8 cellular contexts compared by ENCODE assay signal in genomic region chr22:46071451-46072029, GRCh38.
DNase-seq lines count a peak whose midpoint lies in the region; ATAC-seq, FAIRE-seq and TF ChIP-seq lines count a peak whose summit lies in the region.

No MANE protein-coding gene starts in this region.

- H3K27ac ChIP-seq in foreskin keratinocyte, result peak overlapping the region; percentile 83
- peak overlapping the region; percentile 96 to 98 for H3K27ac ChIP-seq in thoracic aorta

- no peaks in the 10 kb centered on the region for H3K36me3 ChIP-seq in thoracic aorta

- ATAC-seq in HG03097 (IDR thresholded peaks at IDR 0.05; ENCODE audit: low FRiP score, unreplicated experiment) (peak; percentile 19), foreskin keratinocyte (peak; percentile 37), thoracic aorta (ENCODE audit: insufficient number of reproducible peaks, low FRiP score, low read depth) (peak; percentile 16)

- H3K4me1 ChIP-seq in foreskin keratinocyte (peaks cover 20% of the 10 kb centered on the region), thoracic aorta (ENCODE audit: control insufficient read depth in 1 of 2, low read depth in 2 of 2) (peaks cover 17 to 57% of the 10 kb centered on the region in 2 donors)

- H3K9me3 Mint-ChIP-seq in nephron progenitor cell, result no peaks in the 10 kb centered on the region

- H3K36me3 Mint-ChIP-seq in nephron progenitor cell (ENCODE audit: low read depth), result no peaks in the 10 kb centered on the region

- H3K27me3 ChIP-seq in foreskin keratinocyte, result no peaks in the 10 kb centered on the region
- no peaks in the 10 kb centered on the region for H3K27me3 ChIP-seq in thoracic aorta (replicated peaks; ENCODE audit: insufficient read depth)

- H3K4me1 Mint-ChIP-seq in nephron progenitor cell, result no peaks in the 10 kb centered on the region

- H3K9me3 ChIP-seq in thoracic aorta, result no peaks in the 10 kb centered on the region

- no peak for TF ChIP-seq POLR2A in GM12892 (IDR thresholded peaks at IDR 0.05; ENCODE audit: low read depth, low read length)

- peaks cover 91% of the 10 kb centered on the region for H3K27me3 Mint-ChIP-seq in nephron progenitor cell (ENCODE audit: low read depth, poor library complexity)

- peak overlapping the region; percentile 78 for H3K4me3 Mint-ChIP-seq in nephron progenitor cell

- H3K27ac Mint-ChIP-seq in nephron progenitor cell, result no peak overlapping the region

- FAIRE-seq in GM12892 (lab: Jason Lieb, UNC), result no peak

- TF ChIP-seq CTCF in foreskin keratinocyte (conservative IDR thresholded peaks at IDR 0.05) (no peak), nephron progenitor cell (IDR thresholded peaks at IDR 0.05) (no peak), thoracic aorta (IDR thresholded peaks at IDR 0.05) (no peak)

- peak overlapping the region; percentile 86 for H3K4me3 ChIP-seq in thoracic aorta

- peak; percentile 96 for DNase-seq in Caki2 (ENCODE audit: low read depth)
- DNase-seq in OCI-M1 (lab: John Stamatoyannopoulos, UW), result peak; percentile 76
- DNase-seq in activated effector memory CD4-positive, alpha-beta T cell treated with anti-CD3 and anti-CD28 coated beads, Interleukin-2, amount 50 U/mL, for 16 hours, result peak; percentile 83
- DNase-seq in foreskin keratinocyte, result peak; percentile 79 to 85
- peak; percentile 50 for DNase-seq in nephron progenitor cell
- peak; percentile 72 for DNase-seq in thoracic aorta (ENCODE audit: low spot score)
- no peak for DNase-seq in GM12892 (ENCODE audit: insufficient read length)

- in situ Hi-C loops in Caki2 (cut with HindIII; ENCODE audit: low pct_unique_long_range_greater_than_20kb, low sequenced_read_pairs), result no loop called here
